15 cellular contexts compared by ENCODE assay signal in genomic region chr10:7507887-7508726, GRCh38.
DNase-seq lines count a peak whose midpoint lies in the region; ATAC-seq, FAIRE-seq and TF ChIP-seq lines count a peak whose summit lies in the region.
"Had no signal": no experiment of that assay in that cellular context is flagged by ENCODE, and none has a peak within 500 bp of the region (broad histone marks: within the 10 kb centered on the region; RNA-seq: fewer than 3 reads in every experiment).

No MANE protein-coding gene starts in this region.

- H3K4me3 ChIP-seq in HEK293 (ENCODE audit: low read depth, low read length) (no peak overlapping the region), prostate gland (no peak overlapping the region)
- no peak overlapping the region for H3K4me3 ChIP-seq in naive thymus-derived CD4-positive, alpha-beta T cell (ENCODE audit: low read length)
- H3K4me3 ChIP-seq: GM23338, left ventricle myocardium inferior had no signal

- no peak for TF ChIP-seq CTCF in CD4-positive, alpha-beta T cell (IDR thresholded peaks at IDR 0.05)
- TF ChIP-seq CTCF in HEK293 (tag by site-specific recombination; IDR thresholded peaks at IDR 0.05), result no peak
- TF ChIP-seq CTCF in prostate gland (IDR thresholded peaks at IDR 0.05), result no peak

- H3K4me3 Mint-ChIP-seq in CD4-positive, alpha-beta T cell, result peak overlapping the region; percentile 16
- H3K4me3 Mint-ChIP-seq in activated CD8-positive, alpha-beta memory T cell treated with anti-CD3 and anti-CD28 coated beads, Interleukin-2, amount 10 ng/mL, durations not matched to agents 7 days and 5 days, result peak overlapping the region; percentile 41
- H3K4me3 Mint-ChIP-seq in naive thymus-derived CD4-positive, alpha-beta T cell, result peak overlapping the region; percentile 7 to 90 (median 66)
- H3K4me3 Mint-ChIP-seq: GM23338 had no signal

- TF ChIP-seq POLR2A in prostate gland (IDR thresholded peaks at IDR 0.05), result no peak

- CTCF ChIA-PET in CD4-positive, alpha-beta T cell (lab: Charles Lee), result interaction anchor here (0.7 to 2.4 kb wide), 3 partner anchors 17 to 296 kb away, joined by 3 to 7 read pairs (median 3); no protein-coding TSS in a partner anchor
- CTCF ChIA-PET in HEK293 (lab: Yijun Ruan, JAX), result no interaction called here
- CTCF ChIA-PET in activated CD8-positive, alpha-beta memory T cell treated with anti-CD3 and anti-CD28 coated beads, Interleukin-2, amount 10 ng/mL, durations not matched to agents 7 days and 5 days (lab: Charles Lee), result interaction anchor here (1.3 to 5.6 kb wide), 6 partner anchors 16 to 179 kb away, joined by 3 to 31 read pairs (median 10); partner anchors contain the start of gene SFMBT2
- CTCF ChIA-PET in naive thymus-derived CD4-positive, alpha-beta T cell (lab: Charles Lee), result interaction anchor here (0.7 to 1.0 kb wide), 3 partner anchors 27 to 593 kb away, joined by 4 to 6 read pairs (median 4); no protein-coding TSS in a partner anchor

- H3K27ac Mint-ChIP-seq in CD4-positive, alpha-beta T cell, result peak overlapping the region; percentile 91
- H3K27ac Mint-ChIP-seq in activated CD8-positive, alpha-beta memory T cell treated with anti-CD3 and anti-CD28 coated beads, Interleukin-2, amount 10 ng/mL, durations not matched to agents 7 days and 5 days, result peak overlapping the region; percentile 96
- peak overlapping the region; percentile 84 to 97 (median 95) for H3K27ac Mint-ChIP-seq in naive thymus-derived CD4-positive, alpha-beta T cell
- H3K27ac Mint-ChIP-seq: GM23338 had no signal

- no peaks in the 10 kb centered on the region for H3K27me3 ChIP-seq in CD4-positive, alpha-beta T cell (ENCODE audit: control insufficient read depth, insufficient read depth, low read length)
- H3K27me3 ChIP-seq in naive thymus-derived CD4-positive, alpha-beta T cell (ENCODE audit: control insufficient read depth in 2 of 2, insufficient read depth in 2 of 2, low read length in 2 of 2), result no peaks in the 10 kb centered on the region
- no peaks in the 10 kb centered on the region for H3K27me3 ChIP-seq in prostate gland (replicated peaks; ENCODE audit: insufficient read depth)
- H3K27me3 ChIP-seq: brain microvascular endothelial cell had no signal

- no peaks in the 10 kb centered on the region for H3K27me3 Mint-ChIP-seq in CD4-positive, alpha-beta T cell
- H3K27me3 Mint-ChIP-seq in activated CD8-positive, alpha-beta memory T cell treated with anti-CD3 and anti-CD28 coated beads, Interleukin-2, amount 10 ng/mL, durations not matched to agents 7 days and 5 days, result peaks cover 4% of the 10 kb centered on the region
- no peaks in the 10 kb centered on the region for H3K27me3 Mint-ChIP-seq in naive thymus-derived CD4-positive, alpha-beta T cell

- intact Hi-C loops in CD4-positive, alpha-beta T cell (cut with DNase I, micrococcal nuclease), result no loop called here
- intact Hi-C loops in naive thymus-derived CD4-positive, alpha-beta T cell (cut with micrococcal nuclease), result loop anchor here (1.0 to 5.0 kb wide), 2 partner anchors 24 to 36 kb away; no protein-coding TSS in a partner anchor
- intact Hi-C loops in prostate gland (cut with DNase I), result no loop called here

- WGBS in prostate gland, result 85% methylated on average over 13 of the region's 13 CpGs

- peaks cover 12% of the 10 kb centered on the region for H3K9me3 ChIP-seq in CD4-positive, alpha-beta T cell (ENCODE audit: control insufficient read depth, low read length)
- no peaks in the 10 kb centered on the region for H3K9me3 ChIP-seq in HEK293 (ENCODE audit: control insufficient read depth, insufficient read depth, low read depth, low read length)
- peaks cover 0 to 11% (median 8%) of the 10 kb centered on the region in 3 experiments for H3K9me3 ChIP-seq in naive thymus-derived CD4-positive, alpha-beta T cell (ENCODE audit: control insufficient read depth in 2 of 3, low read length in 3 of 3)
- H3K9me3 ChIP-seq in prostate gland, result no peaks in the 10 kb centered on the region

- peak; percentile 71 for ATAC-seq in CD4-positive, alpha-beta T cell (ENCODE audit: poor library complexity)
- peak; percentile 79 for ATAC-seq in activated CD8-positive, alpha-beta memory T cell treated with anti-CD3 and anti-CD28 coated beads, Interleukin-2, amount 10 ng/mL, durations not matched to agents 7 days and 5 days
- peak; percentile 52 for ATAC-seq in naive thymus-derived CD4-positive, alpha-beta T cell
- ATAC-seq: GM23338 had no signal

- H3K36me3 ChIP-seq in HEK293 (ENCODE audit: control insufficient read depth in 2 of 2, insufficient read depth in 1 of 2, low read length in 2 of 2) (no peaks in the 10 kb centered on the region), prostate gland (no peaks in the 10 kb centered on the region)
- H3K36me3 ChIP-seq in naive thymus-derived CD4-positive, alpha-beta T cell (ENCODE audit: control insufficient read depth in 2 of 3, insufficient read depth in 3 of 3, low read length in 3 of 3), result no peaks in the 10 kb centered on the region
- H3K36me3 ChIP-seq: brain microvascular endothelial cell, left ventricle myocardium inferior had no signal

- H3K27ac ChIP-seq in CD4-positive, alpha-beta T cell (ENCODE audit: low read depth, low read length), result peak overlapping the region; percentile 65
- H3K27ac ChIP-seq in HEK293 (ENCODE audit: extremely low read depth, low read depth, low read length) (no peak overlapping the region), prostate gland (no peak overlapping the region)
- H3K27ac ChIP-seq in naive thymus-derived CD4-positive, alpha-beta T cell (ENCODE audit: low read depth, low read length), result peak overlapping the region; percentile 64
- H3K27ac ChIP-seq: brain microvascular endothelial cell, C4-2B, left ventricle myocardium inferior had no signal

- peaks cover 17% of the 10 kb centered on the region for H3K36me3 Mint-ChIP-seq in CD4-positive, alpha-beta T cell (ENCODE audit: low read depth)
- H3K36me3 Mint-ChIP-seq in activated CD8-positive, alpha-beta memory T cell treated with anti-CD3 and anti-CD28 coated beads, Interleukin-2, amount 10 ng/mL, durations not matched to agents 7 days and 5 days, result peaks cover 61% of the 10 kb centered on the region
- H3K36me3 Mint-ChIP-seq in naive thymus-derived CD4-positive, alpha-beta T cell, result peaks cover 15 to 58% (median 25%) of the 10 kb centered on the region in 5 donors

- H3K4me1 ChIP-seq in HEK293 (ENCODE audit: control insufficient read depth, insufficient read depth, low read length) (no peaks in the 10 kb centered on the region; the same call in 1 of the 2 replicates), prostate gland (replicated peaks) (no peaks in the 10 kb centered on the region)
- H3K4me1 ChIP-seq in naive thymus-derived CD4-positive, alpha-beta T cell (ENCODE audit: control insufficient read depth in 2 of 2, insufficient read depth in 2 of 2, low read length in 2 of 2), result peaks cover 24 to 34% of the 10 kb centered on the region in 2 donors
- H3K4me1 ChIP-seq: left ventricle myocardium inferior had no signal

- peaks cover 19% of the 10 kb centered on the region for H3K9me3 Mint-ChIP-seq in CD4-positive, alpha-beta T cell
- peaks cover 32% of the 10 kb centered on the region for H3K9me3 Mint-ChIP-seq in activated CD8-positive, alpha-beta memory T cell treated with anti-CD3 and anti-CD28 coated beads, Interleukin-2, amount 10 ng/mL, durations not matched to agents 7 days and 5 days (ENCODE audit: low read depth)
- peaks cover 7 to 43% (median 28%) of the 10 kb centered on the region in 11 donors for H3K9me3 Mint-ChIP-seq in naive thymus-derived CD4-positive, alpha-beta T cell

- peak in 3 of 10 experiments; percentile 7 to 20 (median 17) for DNase-seq in CD4-positive, alpha-beta T cell
- DNase-seq in activated CD8-positive, alpha-beta memory T cell treated with anti-CD3 and anti-CD28 coated beads, Interleukin-2, amount 10 ng/mL, durations not matched to agents 7 days and 5 days, result peak; percentile 89
- DNase-seq in naive thymus-derived CD4-positive, alpha-beta T cell, result peak in 7 of 9 donors; percentile 26 to 66 (median 51)
- no peak for DNase-seq in kidney glomerular epithelial cell (lab: John Stamatoyannopoulos, UW)
- no peak for DNase-seq in prostate gland (ENCODE audit: low spot score)
- no peak for DNase-seq in hypothalamus (lab: John Stamatoyannopoulos, UW)
- no peak for DNase-seq in frontal cortex (ENCODE audit: low spot score in 2 of 2)
- DNase-seq: brain microvascular endothelial cell, head of caudate nucleus, left ventricle myocardium inferior, NCI-H2029, nucleus accumbens had no signal

- no peak for FAIRE-seq in frontal cortex (lab: Jason Lieb, UNC)

- POLR2A ChIA-PET in CD4-positive, alpha-beta T cell (lab: Charles Lee), result interaction anchor here (0.6 to 2.9 kb wide), 5 partner anchors 23 to 310 kb away, joined by 3 to 21 read pairs (median 3); partner anchors contain the start of gene SFMBT2
- POLR2A ChIA-PET in HEK293 (lab: Yijun Ruan, JAX), result no interaction called here
- POLR2A ChIA-PET in naive thymus-derived CD4-positive, alpha-beta T cell (lab: Charles Lee), result interaction anchor here (0.6 to 1.8 kb wide), 10 partner anchors 9 to 1160 kb away, joined by 3 to 7 read pairs (median 4); no protein-coding TSS in a partner anchor

- H3K4me1 Mint-ChIP-seq in CD4-positive, alpha-beta T cell (ENCODE audit: low read depth), result peaks cover 65% of the 10 kb centered on the region
- H3K4me1 Mint-ChIP-seq in activated CD8-positive, alpha-beta memory T cell treated with anti-CD3 and anti-CD28 coated beads, Interleukin-2, amount 10 ng/mL, durations not matched to agents 7 days and 5 days, result peaks cover 71% of the 10 kb centered on the region
- peaks cover 44 to 74% (median 60%) of the 10 kb centered on the region in 7 donors for H3K4me1 Mint-ChIP-seq in naive thymus-derived CD4-positive, alpha-beta T cell
- H3K4me1 Mint-ChIP-seq: GM23338 had no signal

TF ChIP-seq in HEK293, 187 proteins besides CTCF, POLR2A, EP300 and RAD21:
- TF ChIP-seq ZNF18 (tag by site-specific recombination; IDR thresholded peaks at IDR 0.05) (no peak), ZIC2 (tag by site-specific recombination; IDR thresholded peaks at IDR 0.05) (peak; percentile 41)

Comparison
In these comparisons a context has a peak if more than half of its experiments do, and no peak if none do; other contexts are left out.
1. DNase-seq: peak in activated CD8-positive, alpha-beta memory T cell treated with anti-CD3 and anti-CD28 coated beads, Interleukin-2, amount 10 ng/mL, durations not matched to agents 7 days and 5 days (single experiment) and naive thymus-derived CD4-positive, alpha-beta T cell (7 of 9); none in kidney glomerular epithelial cell (single experiment), prostate gland (single experiment), hypothalamus (0 of 51) and frontal cortex (0 of 2).
2. H3K27ac ChIP-seq: peak in CD4-positive, alpha-beta T cell (single experiment) and naive thymus-derived CD4-positive, alpha-beta T cell (single experiment); none in HEK293 (single experiment) and prostate gland (0 of 2).
3. H3K4me3 Mint-ChIP-seq: peak in every context shown above with its lines; median percentile 66 in naive thymus-derived CD4-positive, alpha-beta T cell; 41 in activated CD8-positive, alpha-beta memory T cell treated with anti-CD3 and anti-CD28 coated beads, Interleukin-2, amount 10 ng/mL, durations not matched to agents 7 days and 5 days; 16 in CD4-positive, alpha-beta T cell.
4. intact Hi-C loops: an anchor here in naive thymus-derived CD4-positive, alpha-beta T cell (1.0 to 5.0 kb wide); none called in CD4-positive, alpha-beta T cell and prostate gland.
5. Peak in every context shown above with its lines, with median percentiles within 50 percentile points of each other: ATAC-seq and H3K27ac Mint-ChIP-seq.